ENCODE assay signal across 8 cellular contexts in genomic region chrX:153928846-153929245, GRCh38. TPM values are rescaled to one million over a fixed set of nuclear protein-coding genes. Genes with fewer than 3 reads are reported as not detected.
DNase-seq lines count a peak whose midpoint lies in the region; ATAC-seq and TF ChIP-seq lines count a peak whose summit lies in the region.

No MANE protein-coding gene starts in this region.

- CTCF ChIA-PET in SK-N-SH (lab: Yijun Ruan, JAX) = interaction anchor here (3.0 to 16.7 kb wide), 3 partner anchors 19 to 165 kb away, joined by 16 to 271 read pairs (median 130); partner anchors contain the start of genes PLXNB3 and RENBP

- TF ChIP-seq POLR2A in gastrocnemius medialis (IDR thresholded peaks at IDR 0.05) (no peak), erythroblast (IDR thresholded peaks at IDR 0.05; ENCODE audit: low read length) (no peak)

- H3K4me1 Mint-ChIP-seq in effector memory CD8-positive, alpha-beta T cell (ENCODE audit: low read depth in 2 of 2) = peaks cover 17 to 29% of the 10 kb centered on the region in 2 donors

- H3K4me3 Mint-ChIP-seq in effector memory CD8-positive, alpha-beta T cell = peak overlapping the region; percentile 87 to 91

- peaks cover 42% of the 10 kb centered on the region for H3K36me3 Mint-ChIP-seq in effector memory CD8-positive, alpha-beta T cell (ENCODE audit: insufficient read depth)

- H3K9me3 ChIP-seq in SK-N-SH = no peaks in the 10 kb centered on the region
- no peaks in the 10 kb centered on the region for H3K9me3 ChIP-seq in OCI-LY1 (ENCODE audit: low read length)
- H3K9me3 ChIP-seq in gastrocnemius medialis = no peaks in the 10 kb centered on the region

- H3K27ac ChIP-seq in SK-N-SH (ENCODE audit: low read depth in 2 of 2, low read length in 1 of 2) = peak overlapping the region in 1 of 2 experiments; percentile 70; a peak in 1 of 4 replicates
- peak overlapping the region; percentile 79 for H3K27ac ChIP-seq in OCI-LY1 (ENCODE audit: low read depth, low read length, poor library complexity, severe bottlenecking)
- peak overlapping the region; percentile 80 to 85 (median 83) for H3K27ac ChIP-seq in gastrocnemius medialis
- no peak overlapping the region for H3K27ac ChIP-seq in caudate nucleus (ENCODE audit: low read depth, low read length)

- no peaks in the 10 kb centered on the region; the same call in 1 of the 2 replicates for H3K27me3 ChIP-seq in SK-N-SH (ENCODE audit: insufficient read depth)
- H3K27me3 ChIP-seq in OCI-LY1 (ENCODE audit: insufficient read depth, low read length) = no peaks in the 10 kb centered on the region
- no peaks in the 10 kb centered on the region for H3K27me3 ChIP-seq in gastrocnemius medialis

- in situ Hi-C loops in gastrocnemius medialis (cut with MboI; ENCODE audit: low sequenced_read_pairs in 4 of 4) = loop anchor here in 1 of 4 donors (25.0 kb wide), 1 partner anchor 142 kb away; the partner anchor contains the start of genes IDH3G, SRPK3 and SSR4

- H4K20me1 ChIP-seq in SK-N-SH (ENCODE audit: insufficient read depth) (peaks cover 28% of the 10 kb centered on the region), OCI-LY1 (ENCODE audit: insufficient read depth, low read length) (no peaks in the 10 kb centered on the region)

- no peak overlapping the region for H3K9ac ChIP-seq in SK-N-SH
- H3K9ac ChIP-seq in OCI-LY1 (ENCODE audit: low read length) = peak overlapping the region; percentile 47

- H3F3A ChIP-seq in SK-N-SH (replicated peaks; ENCODE audit: insufficient read depth) (peaks cover 19% of the 10 kb centered on the region), OCI-LY1 (ENCODE audit: insufficient read depth, low read length) (no peaks in the 10 kb centered on the region)

- H3K4me2 ChIP-seq in SK-N-SH = peak overlapping the region; percentile 22; the same call in 1 of the 2 replicates
- H3K4me2 ChIP-seq in OCI-LY1 (ENCODE audit: low read length) = peak overlapping the region; percentile 73

- no peak for TF ChIP-seq RAD21 in SK-N-SH (IDR thresholded peaks at IDR 0.05; ENCODE audit: low read length)

- DNase-seq in SK-N-SH (no peak), gastrocnemius medialis (peak in 1 of 2 donors; percentile 47), caudate nucleus (lab: John Stamatoyannopoulos, UW) (no peak), erythroblast (lab: John Stamatoyannopoulos, UW) (no peak), AG08395 (ENCODE audit: low spot score) (no peak)
- DNase-seq in effector memory CD8-positive, alpha-beta T cell = no peak

- H3K9me2 ChIP-seq in SK-N-SH = no peaks in the 10 kb centered on the region
- H3K9me2 ChIP-seq in OCI-LY1 (ENCODE audit: low read depth, low read length) = no peaks in the 10 kb centered on the region

- peaks cover 12 to 35% of the 10 kb centered on the region in 2 experiments for H3K36me3 ChIP-seq in SK-N-SH (replicated peaks in 1 of 2; ENCODE audit: control insufficient read depth in 1 of 2, insufficient read depth in 2 of 2, low read length in 1 of 2)
- H3K36me3 ChIP-seq in OCI-LY1 (ENCODE audit: insufficient read depth, low read length) = peaks cover 31% of the 10 kb centered on the region; the same call in 1 of the 2 replicates
- peaks cover 0 to 25% of the 10 kb centered on the region in 2 donors for H3K36me3 ChIP-seq in gastrocnemius medialis

- H3K4me3 ChIP-seq in SK-N-SH (ENCODE audit: low read depth in 2 of 2, low read length in 1 of 2) = no peak overlapping the region
- H3K4me3 ChIP-seq in OCI-LY1 (ENCODE audit: low read depth, low read length, poor library complexity, severe bottlenecking) = peak overlapping the region; percentile 59
- H3K4me3 ChIP-seq in gastrocnemius medialis = peak overlapping the region in 2 of 4 donors; percentile 28 to 39

- ATAC-seq in SK-N-SH treated with all-trans-retinoic acid at 6 μM for 48 hours = no peak
- no peak for ATAC-seq in effector memory CD8-positive, alpha-beta T cell (replicated peaks)
- ATAC-seq in gastrocnemius medialis = no peak

- TF ChIP-seq CTCF in SK-N-SH (IDR thresholded peaks at IDR 0.05) (no peak), OCI-LY1 (IDR thresholded peaks at IDR 0.05; ENCODE audit: low read length) (no peak), gastrocnemius medialis (IDR thresholded peaks at IDR 0.05 in 4 of 5, conservative IDR thresholded peaks at IDR 0.05 in 1 of 5) (no peak)

- 50% methylated on average over 9 of the region's 9 CpGs for WGBS in SK-N-SH (ENCODE audit: low lambda C conversion rate)

- POLR2A ChIA-PET in SK-N-SH (lab: Yijun Ruan, JAX) = interaction anchor here (0.9 to 1.5 kb wide), 3 partner anchors 11 to 55 kb away, joined by 3 to 4 read pairs (median 4); no protein-coding TSS in a partner anchor

- peaks cover 7 to 48% of the 10 kb centered on the region in 2 experiments; a peak in 2 of 4 replicates for H3K4me1 ChIP-seq in SK-N-SH (ENCODE audit: control insufficient read depth in 1 of 2, insufficient read depth in 2 of 2, low read depth in 1 of 2, low read length in 1 of 2)
- peaks cover 51% of the 10 kb centered on the region for H3K4me1 ChIP-seq in OCI-LY1 (ENCODE audit: insufficient read depth, low read length, severe bottlenecking)
- peaks cover 10 to 23% of the 10 kb centered on the region in 2 donors for H3K4me1 ChIP-seq in gastrocnemius medialis

- no peak for TF ChIP-seq EP300 in SK-N-SH (IDR thresholded peaks at IDR 0.05; ENCODE audit: borderline replicate concordance in 1 of 2, low read depth in 1 of 2, low read length in 1 of 2)

- intact Hi-C loops in gastrocnemius medialis (cut with DNase I; ENCODE audit: low total_unique reads) = loop anchor here (1.0 to 10.0 kb wide), 5 partner anchors 42 to 586 kb away; partner anchors contain the start of genes CCNQ, FAM3A, HCFC1 and IDH3G

- H2AFZ ChIP-seq in SK-N-SH (ENCODE audit: low read depth) (no peak overlapping the region), OCI-LY1 (ENCODE audit: low read length) (no peak overlapping the region)

- no peaks in the 10 kb centered on the region for H3K27me3 Mint-ChIP-seq in effector memory CD8-positive, alpha-beta T cell

- no peaks in the 10 kb centered on the region for H3K9me3 Mint-ChIP-seq in effector memory CD8-positive, alpha-beta T cell

- peaks cover 25% of the 10 kb centered on the region for H3K79me2 ChIP-seq in SK-N-SH (ENCODE audit: insufficient read depth)
- no peaks in the 10 kb centered on the region for H3K79me2 ChIP-seq in OCI-LY1 (ENCODE audit: insufficient read depth, low read length)

- peak overlapping the region; percentile 95 to 99 for H3K27ac Mint-ChIP-seq in effector memory CD8-positive, alpha-beta T cell

TF ChIP-seq in SK-N-SH, 30 proteins besides CTCF, POLR2A, EP300 and RAD21 (continues in another document):
- no peak for TF ChIP-seq RFX5 (IDR thresholded peaks at IDR 0.05; ENCODE audit: low read length)
- no peak for TF ChIP-seq SMC3 (IDR thresholded peaks at IDR 0.05; ENCODE audit: low read depth, low read length)
- TF ChIP-seq JUND (IDR thresholded peaks at IDR 0.05) = no peak
- TF ChIP-seq RXRA (IDR thresholded peaks at IDR 0.05; ENCODE audit: borderline replicate concordance, low read depth) = no peak
- no peak for TF ChIP-seq SIN3A (IDR thresholded peaks at IDR 0.05; ENCODE audit: borderline replicate concordance, low read depth, low read length)
- TF ChIP-seq EZH2phosphoT487 (IDR thresholded peaks at IDR 0.05; ENCODE audit: borderline replicate concordance, low read depth) = no peak
- TF ChIP-seq ELF1 (IDR thresholded peaks at IDR 0.05) = no peak

TF ChIP-seq in SK-N-SH treated with all-trans-retinoic acid at 6 μM for 48 hours, 23 proteins besides CTCF, POLR2A, EP300 and RAD21:
- TF ChIP-seq BACH2 (CRISPR knock-in tag; IDR thresholded peaks at IDR 0.05; ENCODE audit: borderline replicate concordance) = no peak
- no peak for TF ChIP-seq CREB5 (CRISPR knock-in tag; IDR thresholded peaks at IDR 0.05; ENCODE audit: low read depth)
TF ChIP-seq in SK-N-SH treated with all-trans-retinoic acid at 6 μM for 48 hours: peak in this region for 0.

RNA-seq across cellular contexts. Expression of gene ARHGAP4, which starts 2.8 kb away (rescaled TPM):
- 1.6 and 2.2 TPM in 2 replicates for polyA plus RNA-seq in SK-N-SH (2012; rRNA removed)
- 0.45 and 0.94 TPM in 2 replicates for polyA plus RNA-seq in SK-N-SH (2012; cell fraction: cytosol; rRNA removed)
- polyA plus RNA-seq in SK-N-SH (2012; cell fraction: nucleus; rRNA removed) = 15.6 and 25.4 TPM in 2 replicates
- 10 to 100 TPM in 1 of 4 donors, 1 to 10 TPM in 3; 2.6 to 10.7 (median 4.4) TPM for total RNA-seq in gastrocnemius medialis

RNA-seq across cellular contexts. Expression of gene NAA10, which starts 6.0 kb away (rescaled TPM):
- 192 and 229 TPM in 2 replicates for polyA plus RNA-seq in SK-N-SH (2012; rRNA removed)
- 193 and 253 TPM in 2 replicates for polyA plus RNA-seq in SK-N-SH (2012; cell fraction: cytosol; rRNA removed)
- 502 and 579 TPM in 2 replicates for polyA plus RNA-seq in SK-N-SH (2012; cell fraction: nucleus; rRNA removed)
- 100 to 1,000 TPM in 2 of 4 donors, 10 to 100 TPM in 2; 76.3 to 175 (median 111) TPM for total RNA-seq in gastrocnemius medialis

RNA-seq across cellular contexts. Expression of gene RENBP, which starts 15.6 kb away (rescaled TPM):
- polyA plus RNA-seq in SK-N-SH (2012; rRNA removed) = 0.90 and 1.0 TPM in 2 replicates
- polyA plus RNA-seq in SK-N-SH (2012; cell fraction: cytosol; rRNA removed) = 0.45 and 0.56 TPM in 2 replicates
- 3.0 and 3.2 TPM in 2 replicates for polyA plus RNA-seq in SK-N-SH (2012; cell fraction: nucleus; rRNA removed)
- 1 to 10 TPM; 1.8 to 2.6 (median 2.0) TPM for total RNA-seq in gastrocnemius medialis

RNA-seq across cellular contexts. Expression of gene AVPR2, which starts 24.4 kb away (rescaled TPM):
- polyA plus RNA-seq in SK-N-SH (2012; rRNA removed) = not detected in 2 replicates
- not detected in 2 replicates for polyA plus RNA-seq in SK-N-SH (2012; cell fraction: cytosol; rRNA removed)
- polyA plus RNA-seq in SK-N-SH (2012; cell fraction: nucleus; rRNA removed) = 0.05 TPM in 1 of 2 replicates, not detected in the other
- 1 to 10 TPM; 1.5 to 3.8 (median 2.0) TPM for total RNA-seq in gastrocnemius medialis

RNA-seq across cellular contexts. Expression of gene HCFC1, which starts 42.8 kb away (rescaled TPM):
- 4.7 and 9.5 TPM in 2 replicates for polyA plus RNA-seq in SK-N-SH (2012; rRNA removed)
- 5.9 and 8.1 TPM in 2 replicates for polyA plus RNA-seq in SK-N-SH (2012; cell fraction: cytosol; rRNA removed)
- polyA plus RNA-seq in SK-N-SH (2012; cell fraction: nucleus; rRNA removed) = 27.0 and 39.1 TPM in 2 replicates
- 10 to 100 TPM; 15.9 to 56.4 (median 51.8) TPM for total RNA-seq in gastrocnemius medialis
